In the genomic region with DNA sequence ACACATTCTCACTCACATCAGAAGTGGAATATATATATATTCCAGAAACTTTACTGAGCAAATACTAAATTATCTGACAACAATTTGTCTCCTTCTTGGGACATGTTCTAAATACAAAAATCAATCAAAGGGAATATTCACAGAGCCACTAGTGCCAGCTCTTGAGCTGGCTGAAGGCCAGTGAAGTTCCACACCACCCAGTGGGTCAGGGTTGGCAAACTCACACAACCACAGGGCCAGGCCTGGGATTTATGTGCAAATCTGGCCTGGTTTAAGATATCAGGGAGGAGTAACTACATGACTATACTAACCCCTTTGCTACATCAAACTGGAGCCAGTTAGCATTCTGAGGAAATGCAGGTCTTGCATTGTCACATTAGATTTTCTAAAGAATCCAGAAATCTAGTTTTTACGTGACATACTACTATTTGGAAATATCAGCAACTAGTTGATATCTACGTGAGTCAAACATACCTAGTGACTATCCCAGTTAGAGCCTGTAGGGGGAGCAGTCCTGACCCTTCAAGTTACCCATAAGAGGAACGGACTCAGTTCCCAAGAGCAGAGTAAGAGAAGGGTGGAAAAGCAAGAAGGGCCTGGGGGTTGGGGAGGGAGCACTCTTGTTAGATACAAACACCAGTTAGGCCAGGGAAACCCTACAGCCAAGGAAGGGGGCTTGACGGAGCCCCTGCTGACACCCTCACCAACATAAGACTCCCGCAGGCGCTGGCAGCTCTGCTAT, we compare ENCODE assay signal across 8 cellular contexts.
DNase-seq lines count a peak whose midpoint lies in the region; ATAC-seq and TF ChIP-seq lines count a peak whose summit lies in the region.

No MANE protein-coding gene starts in this region.

- TF ChIP-seq CTCF in HEK293 (tag by site-specific recombination; IDR thresholded peaks at IDR 0.05) = no peak
- TF ChIP-seq CTCF in kidney epithelial cell (IDR thresholded peaks at IDR 0.05; ENCODE audit: insufficient read depth, low read length, poor library complexity, severe bottlenecking) = peak; percentile 60

- no peak for ATAC-seq in GM18870 (IDR thresholded peaks at IDR 0.05; ENCODE audit: unreplicated experiment)

- CTCF ChIA-PET in HEK293 (lab: Yijun Ruan, JAX) = interaction anchor here (0.6 to 2.2 kb wide), 10 partner anchors 8 to 802 kb away, joined by 3 to 10 read pairs (median 3); no protein-coding TSS in a partner anchor

- no peaks in the 10 kb centered on the region for H3K27me3 ChIP-seq in kidney epithelial cell (ENCODE audit: control insufficient read depth, insufficient read depth, low read length)

- no peaks in the 10 kb centered on the region for H3K9me3 ChIP-seq in HEK293 (ENCODE audit: control insufficient read depth, insufficient read depth, low read depth, low read length)

- POLR2A ChIA-PET in HEK293 (lab: Yijun Ruan, JAX) = no interaction called here

- no peaks in the 10 kb centered on the region for H3K36me3 ChIP-seq in HEK293 (ENCODE audit: control insufficient read depth in 2 of 2, insufficient read depth in 1 of 2, low read length in 2 of 2)
- no peaks in the 10 kb centered on the region for H3K36me3 ChIP-seq in kidney epithelial cell (ENCODE audit: control insufficient read depth, insufficient read depth, low read length)

- H3K4me3 ChIP-seq in HEK293 (ENCODE audit: low read depth, low read length) (no peak overlapping the region), kidney epithelial cell (ENCODE audit: low read depth, low read length) (no peak overlapping the region)

- H3K4me1 ChIP-seq in HEK293 (ENCODE audit: control insufficient read depth, insufficient read depth, low read length) = no peaks in the 10 kb centered on the region

- DNase-seq in CMK (ENCODE audit: low read depth) = peak; percentile 40
- DNase-seq in SK-N-DZ (ENCODE audit: low spot score) = peak; percentile 38
- DNase-seq in kidney epithelial cell (ENCODE audit: low read depth) = no peak
- no peak for DNase-seq in NCI-H446 treated with DMSO at 0.1 percent for 48 hours (lab: John Stamatoyannopoulos, UW)
- no peak for DNase-seq in UCSD-AML1 (lab: John Stamatoyannopoulos, UW; ENCODE audit: unreplicated experiment)
- no peak for DNase-seq in NCI-H2029 treated with DMSO at 0.1 percent for 48 hours (lab: John Stamatoyannopoulos, UW)

- H3K27ac ChIP-seq in HEK293 (ENCODE audit: extremely low read depth, low read depth, low read length) = no peak overlapping the region

TF ChIP-seq in HEK293, 187 proteins besides CTCF, POLR2A, EP300 and RAD21:
- peak; percentile 37; the same call in 1 of the 2 replicates for TF ChIP-seq ZNF664 (tag by site-specific recombination; IDR thresholded peaks at IDR 0.05)
- no peak for TF ChIP-seq ZNF366 (tag by site-specific recombination; conservative IDR thresholded peaks at IDR 0.05)
- TF ChIP-seq ZNF266 (tag by site-specific recombination; IDR thresholded peaks at IDR 0.05; ENCODE audit: low read depth) = no peak
- TF ChIP-seq ZNF837 (tag by site-specific recombination; IDR thresholded peaks at IDR 0.05) = no peak
- peak; percentile 65 for TF ChIP-seq SCRT2 (tag by site-specific recombination; IDR thresholded peaks at IDR 0.05)
- no peak for TF ChIP-seq KLF17 (tag by site-specific recombination; IDR thresholded peaks at IDR 0.05)

Comparison
In these comparisons a context has a peak if more than half of its experiments do, and no peak if none do; other contexts are left out.
1. DNase-seq: peak in CMK (single experiment) and SK-N-DZ (single experiment); none in kidney epithelial cell (single experiment), NCI-H446 treated with DMSO at 0.1 percent for 48 hours (single experiment), UCSD-AML1 (single experiment) and NCI-H2029 treated with DMSO at 0.1 percent for 48 hours (single experiment).